18 cellular contexts compared by ENCODE assay signal in the genomic region with DNA sequence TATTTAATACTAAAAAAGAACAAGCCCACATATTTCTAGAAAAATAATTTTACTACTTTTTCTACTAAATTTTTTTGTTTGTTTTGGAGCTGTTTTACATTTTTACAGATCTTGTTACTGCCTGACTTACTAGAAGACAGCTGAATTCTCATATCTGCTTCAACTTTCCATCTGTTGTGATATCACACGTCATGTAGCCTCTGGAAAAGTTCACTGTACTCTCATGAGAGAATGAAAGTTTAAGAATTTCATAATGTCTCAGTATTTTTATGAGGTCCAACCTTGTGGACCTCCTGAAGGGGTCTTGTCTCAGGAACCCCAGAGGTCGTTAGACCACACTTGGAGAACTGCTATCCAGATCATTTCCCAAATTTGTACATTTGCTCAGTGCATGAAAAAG.
DNase-seq lines count a peak whose midpoint lies in the region; ATAC-seq and TF ChIP-seq lines count a peak whose summit lies in the region.
"Had no signal": no experiment of that assay in that cellular context is flagged by ENCODE, and none has a peak within 500 bp of the region (broad histone marks: within the 10 kb centered on the region; RNA-seq: fewer than 3 reads in every experiment).

No MANE protein-coding gene starts in this region.

- intact Hi-C loops in Right ventricle myocardium inferior (cut with DNase I) = no loop called here
- intact Hi-C loops in cardiac septum (cut with DNase I) = no loop called here
- intact Hi-C loops in left ventricle myocardium inferior (cut with micrococcal nuclease) = no loop called here
- intact Hi-C loops in sciatic nerve (cut with DNase I) = no loop called here

- H3K4me1 Mint-ChIP-seq in chondrocyte (ENCODE audit: low read depth) (peaks cover 18% of the 10 kb centered on the region), GM23338 (peaks cover 2% of the 10 kb centered on the region; the same call in 2 of the 3 replicates)

- H3K9me3 Mint-ChIP-seq in chondrocyte (ENCODE audit: low read depth) (peaks cover 10% of the 10 kb centered on the region), GM23338 (no peaks in the 10 kb centered on the region)
- H3K9me3 Mint-ChIP-seq: CD8-positive, alpha-beta T cell; H9 had no signal

- H3K4me3 Mint-ChIP-seq in chondrocyte (ENCODE audit: unreplicated experiment) (no peak overlapping the region), GM23338 (no peak overlapping the region)
- H3K4me3 Mint-ChIP-seq: CD14-positive monocyte; CD8-positive, alpha-beta T cell; H9 had no signal

- peak overlapping the region; percentile 80 for H3K27ac Mint-ChIP-seq in chondrocyte (ENCODE audit: unreplicated experiment)
- no peak overlapping the region for H3K27ac Mint-ChIP-seq in GM23338
- H3K27ac Mint-ChIP-seq: CD14-positive monocyte; CD8-positive, alpha-beta T cell; H9 had no signal

- H3K36me3 Mint-ChIP-seq in chondrocyte (ENCODE audit: low read depth) = peaks cover 4% of the 10 kb centered on the region
- no peaks in the 10 kb centered on the region for H3K36me3 Mint-ChIP-seq in GM23338 (ENCODE audit: low read depth)
- H3K36me3 Mint-ChIP-seq: CD14-positive monocyte; CD8-positive, alpha-beta T cell had no signal

- TF ChIP-seq CTCF in chondrocyte (IDR thresholded peaks at IDR 0.05) (no peak), left ventricle myocardium inferior (IDR thresholded peaks at IDR 0.05; ENCODE audit: borderline replicate concordance) (no peak), GM23338 (conservative IDR thresholded peaks at IDR 0.05; ENCODE audit: low read depth in 2 of 2) (no peak)

- H3K79me2 ChIP-seq in GM23338 (replicated peaks; ENCODE audit: insufficient read depth) = no peaks in the 10 kb centered on the region

- ATAC-seq in Right ventricle myocardium inferior (peak; percentile 71), sciatic nerve (peak; percentile 76), GM23338 (no peak), GM18858 (IDR thresholded peaks at IDR 0.05; ENCODE audit: unreplicated experiment) (no peak), HG02885 (IDR thresholded peaks at IDR 0.05; ENCODE audit: poor library complexity, unreplicated experiment) (no peak)
- ATAC-seq: CD8-positive, alpha-beta T cell; HepG2 had no signal

- H3K4me2 ChIP-seq in GM23338 = no peak overlapping the region

- H3K36me3 ChIP-seq in left ventricle myocardium inferior = peaks cover 5% of the 10 kb centered on the region
- no peaks in the 10 kb centered on the region for H3K36me3 ChIP-seq in GM23338 (ENCODE audit: insufficient read depth)

- no peaks in the 10 kb centered on the region for H4K20me1 ChIP-seq in GM23338 (replicated peaks; ENCODE audit: insufficient read depth)

- no peaks in the 10 kb centered on the region for H3K9me2 ChIP-seq in GM23338 (ENCODE audit: insufficient read depth)

- H3K27ac ChIP-seq in left ventricle myocardium inferior (replicated peaks) (peak overlapping the region; percentile 48), GM23338 (ENCODE audit: low read depth) (no peak overlapping the region)
- H3K27ac ChIP-seq: 22Rv1 had no signal

- H3K27me3 Mint-ChIP-seq in chondrocyte (ENCODE audit: low read depth) = no peaks in the 10 kb centered on the region
- H3K27me3 Mint-ChIP-seq in GM23338 (ENCODE audit: insufficient read depth, low read depth, poor library complexity) = no peaks in the 10 kb centered on the region

- H3K4me1 ChIP-seq in left ventricle myocardium inferior = peaks cover 22% of the 10 kb centered on the region
- no peaks in the 10 kb centered on the region for H3K4me1 ChIP-seq in GM23338 (ENCODE audit: insufficient read depth)

- H3K9me3 ChIP-seq in left ventricle myocardium inferior (replicated peaks) = peaks cover 6% of the 10 kb centered on the region

- H3K4me3 ChIP-seq in left ventricle myocardium inferior (no peak overlapping the region), GM23338 (no peak overlapping the region)

- no peak for DNase-seq in Right ventricle myocardium inferior (ENCODE audit: missing footprints)
- DNase-seq in cardiac septum (ENCODE audit: low spot score) = no peak
- no peak for DNase-seq in chondrocyte (ENCODE audit: low spot score)
- DNase-seq in left ventricle myocardium inferior = no peak
- no peak for DNase-seq in sciatic nerve (ENCODE audit: low spot score)
- no peak for DNase-seq in GM23338 (ENCODE audit: low spot score)
- DNase-seq: CD8-positive, alpha-beta T cell; COR-L47; DMS153; DMS79 treated with DMSO at 0.1 percent for 48 hours; GDM1; GOT3; H9 had no signal

- H3F3A ChIP-seq in GM23338 (replicated peaks; ENCODE audit: low read depth) = no peaks in the 10 kb centered on the region

- H3K27me3 ChIP-seq in left ventricle myocardium inferior (ENCODE audit: low read depth) = no peaks in the 10 kb centered on the region
- H3K27me3 ChIP-seq in GM23338 (ENCODE audit: insufficient read depth) = no peaks in the 10 kb centered on the region

- H2AFZ ChIP-seq in GM23338 = no peak overlapping the region

TF ChIP-seq in GM23338, 12 proteins besides CTCF, POLR2A, EP300 and RAD21:
- no peak for TF ChIP-seq STAT1 (IDR thresholded peaks at IDR 0.05; ENCODE audit: unreplicated experiment)
- no peak for TF ChIP-seq JUNB (IDR thresholded peaks at IDR 0.05; ENCODE audit: unreplicated experiment)
- no peak for TF ChIP-seq CREB1 (CRISPR knock-in tag; IDR thresholded peaks at IDR 0.05; ENCODE audit: low read depth)
- TF ChIP-seq NANOG (IDR thresholded peaks at IDR 0.05; ENCODE audit: borderline replicate concordance) = no peak
- TF ChIP-seq EZH2phosphoT487 (IDR thresholded peaks at IDR 0.05; ENCODE audit: unreplicated experiment) = no peak
- TF ChIP-seq ZNF114 (CRISPR knock-in tag; IDR thresholded peaks at IDR 0.05) = no peak
- TF ChIP-seq EZH2 (IDR thresholded peaks at IDR 0.05; ENCODE audit: low read depth, unreplicated experiment) = no peak

Comparison
In these comparisons a context has a peak if more than half of its experiments do, and no peak if none do; other contexts are left out.
1. ATAC-seq: peak in Right ventricle myocardium inferior (single experiment) and sciatic nerve (single experiment); none in GM23338 (single experiment), GM18858 (single experiment) and HG02885 (single experiment).